Comparison of ENCODE assay signal across 29 cellular contexts in genomic region chr2:229661478-229661877, GRCh38. TPM values are rescaled to one million over a fixed set of nuclear protein-coding genes. Genes with fewer than 3 reads are reported as not detected.
"Had no signal": no experiment of that assay in that cellular context is flagged by ENCODE, and none has a peak within 500 bp of the region (broad histone marks: within the 10 kb centered on the region; RNA-seq: fewer than 3 reads in every experiment).

No MANE protein-coding gene starts in this region.

- ATAC-seq: natural killer cell; psoas muscle; right cardiac atrium; right lobe of liver; stimulated activated effector memory CD8-positive, alpha-beta T cell treated with anti-CD3 and anti-CD28 coated beads, Interleukin-12 subunit alpha, Interleukin-12 subunit beta, amount 100 ng/mL, for 72 hours; stimulated activated naive B cell treated with anti-CD40 and anti-IgM and Interleukin-4, amounts not matched to agents 10 μg/mL and 1 μg/mL and 100 μg/mL, for 72 hours; upper lobe of right lung had no signal

- H3K27ac Mint-ChIP-seq: natural killer cell; nephron; neural progenitor cell; progenitor cell of endocrine pancreas; stimulated activated effector memory CD8-positive, alpha-beta T cell treated with anti-CD3 and anti-CD28 coated beads, Interleukin-12 subunit alpha, Interleukin-12 subunit beta, amount 100 ng/mL, for 72 hours; stimulated activated naive B cell treated with anti-CD40 and anti-IgM and Interleukin-4, amounts not matched to agents 10 μg/mL and 1 μg/mL and 100 μg/mL, for 72 hours; stimulated activated naive CD8-positive, alpha-beta T cell treated with anti-CD3 and anti-CD28 coated beads, Interleukin-15, Interleukin-2, amounts not matched to agents 100 ng/mL and 50 ng/mL, for 24 hours; type B pancreatic cell had no signal

- H3K4me1 Mint-ChIP-seq: natural killer cell; nephron; neural progenitor cell; stimulated activated effector memory CD8-positive, alpha-beta T cell treated with anti-CD3 and anti-CD28 coated beads, Interleukin-12 subunit alpha, Interleukin-12 subunit beta, amount 100 ng/mL, for 72 hours had no signal

- H3K9me3 Mint-ChIP-seq: natural killer cell; nephron; neural progenitor cell; stimulated activated effector memory CD8-positive, alpha-beta T cell treated with anti-CD3 and anti-CD28 coated beads, Interleukin-12 subunit alpha, Interleukin-12 subunit beta, amount 100 ng/mL, for 72 hours; stimulated activated naive B cell treated with anti-CD40 and anti-IgM and Interleukin-4, amounts not matched to agents 10 μg/mL and 1 μg/mL and 100 μg/mL, for 72 hours; stimulated activated naive CD8-positive, alpha-beta T cell treated with anti-CD3 and anti-CD28 coated beads, Interleukin-15, Interleukin-2, amounts not matched to agents 100 ng/mL and 50 ng/mL, for 24 hours; type B pancreatic cell had no signal

- H3K27me3 ChIP-seq: neural progenitor cell, ovary, right lobe of liver, sigmoid colon, suprapubic skin, testis, tibial artery, transverse colon, upper lobe of right lung, uterus had no signal

- H3K36me3 ChIP-seq: neural progenitor cell, ovary, right lobe of liver, sigmoid colon, suprapubic skin, tibial artery, transverse colon, upper lobe of right lung, uterus had no signal

- DNase-seq: natural killer cell; occipital lobe; ovary; posterior cingulate gyrus; psoas muscle; right cardiac atrium; right lobe of liver; sigmoid colon; small intestine; stimulated activated CD4-positive, alpha-beta T cell treated with anti-CD3 and anti-CD28 coated beads, Interleukin-15, amount 100 ng/mL, for 24 hours; stimulated activated CD4-positive, alpha-beta T cell treated with anti-CD3 and anti-CD28 coated beads, Interleukin-2, amount 100 ng/mL, for 24 hours; stimulated activated CD4-positive, alpha-beta T cell treated with anti-CD3 and anti-CD28 coated beads, Interleukin-2, amount 100 ng/mL, for 48 hours; stimulated activated CD4-positive, alpha-beta T cell treated with anti-CD3 and anti-CD28 coated beads, Interleukin-4, amount 100 ng/mL, for 24 hours; stimulated activated naive B cell treated with anti-CD40 and anti-IgM and Interleukin-4, amounts not matched to agents 10 μg/mL and 1 μg/mL and 100 μg/mL, for 72 hours; stimulated activated naive CD4-positive, alpha-beta T cell treated with Interleukin-2 at 50 U/mL for 16 hours; substantia nigra; testis; tibial artery; transverse colon; upper lobe of right lung; uterus had no signal

- H3K4me3 ChIP-seq: neural progenitor cell, ovary, psoas muscle, right lobe of liver, sigmoid colon, suprapubic skin, testis, tibial artery, transverse colon, upper lobe of right lung, uterus had no signal

- H3K4me3 Mint-ChIP-seq: natural killer cell; nephron; neural progenitor cell; stimulated activated effector memory CD8-positive, alpha-beta T cell treated with anti-CD3 and anti-CD28 coated beads, Interleukin-12 subunit alpha, Interleukin-12 subunit beta, amount 100 ng/mL, for 72 hours; stimulated activated naive B cell treated with anti-CD40 and anti-IgM and Interleukin-4, amounts not matched to agents 10 μg/mL and 1 μg/mL and 100 μg/mL, for 72 hours; stimulated activated naive CD8-positive, alpha-beta T cell treated with anti-CD3 and anti-CD28 coated beads, Interleukin-15, Interleukin-2, amounts not matched to agents 100 ng/mL and 50 ng/mL, for 24 hours; type B pancreatic cell had no signal

- H3K4me1 ChIP-seq: neural progenitor cell, psoas muscle, right lobe of liver, sigmoid colon, suprapubic skin, testis, tibial artery, transverse colon, upper lobe of right lung, uterus had no signal

- H3K27ac ChIP-seq: neural progenitor cell, ovary, parathyroid adenoma, psoas muscle, right lobe of liver, sigmoid colon, suprapubic skin, testis, tibial artery, transverse colon, upper lobe of right lung, uterus had no signal

- H3K79me2 ChIP-seq: parathyroid adenoma had no signal

- H2AFZ ChIP-seq: neural progenitor cell, parathyroid adenoma had no signal

- FAIRE-seq: small intestine had no signal

- H3K9me3 ChIP-seq: ovary, psoas muscle, right lobe of liver, sigmoid colon, suprapubic skin, testis, tibial artery, transverse colon, upper lobe of right lung, uterus had no signal

- H3K9ac ChIP-seq: neural progenitor cell, parathyroid adenoma had no signal

- H3K4me2 ChIP-seq: neural progenitor cell had no signal

RNA-seq across cellular contexts. Expression of gene DNER, which starts 52.9 kb away (rescaled TPM):
- total RNA-seq: natural killer cell had no signal
